ENCODE assay signal across 31 cellular contexts in genomic region chr21:42343963-42344510, GRCh38. TPM values are rescaled to one million over a fixed set of nuclear protein-coding genes. Genes with fewer than 3 reads are reported as not detected.
A peak's percentile ranks its signal among the peaks of the same experiment; 100 is the strongest.
DNase-seq lines count a peak whose midpoint lies in the region; ATAC-seq and TF ChIP-seq lines count a peak whose summit lies in the region.
"Had no signal": no experiment of that assay in that cellular context is flagged by ENCODE, and none has a peak within 500 bp of the region (broad histone marks: within the 10 kb centered on the region; RNA-seq: fewer than 3 reads in every experiment).

No MANE protein-coding gene starts in this region.

- no peaks in the 10 kb centered on the region for H3K27me3 Mint-ChIP-seq in osteocyte (ENCODE audit: unreplicated experiment)
- H3K27me3 Mint-ChIP-seq in type B pancreatic cell: no peaks in the 10 kb centered on the region
- H3K27me3 Mint-ChIP-seq: CD8-positive, alpha-beta memory T cell had no signal

- H3K4me3 Mint-ChIP-seq in osteocyte (ENCODE audit: unreplicated experiment) (no peak overlapping the region), type B pancreatic cell (no peak overlapping the region)
- H3K4me3 Mint-ChIP-seq: CD14-positive monocyte; CD8-positive, alpha-beta memory T cell; HFFc6 had no signal

- no peak for ATAC-seq in activated CD4-positive, CD25-positive, alpha-beta regulatory T cell treated with anti-CD3 and anti-CD28 coated beads, Interleukin-2, amount 50 U/mL, for 24 hours
- ATAC-seq: GM12878 had no signal

- H3K9me3 Mint-ChIP-seq in osteocyte (ENCODE audit: unreplicated experiment) (no peaks in the 10 kb centered on the region), type B pancreatic cell (no peaks in the 10 kb centered on the region)
- H3K9me3 Mint-ChIP-seq: CD14-positive monocyte; CD8-positive, alpha-beta memory T cell had no signal

- peak; percentile 17 for DNase-seq in activated CD4-positive, CD25-positive, alpha-beta regulatory T cell treated with anti-CD3 and anti-CD28 coated beads, Interleukin-2, amount 50 U/mL, for 72 hours
- peak; percentile 10 for DNase-seq in activated CD8-positive, alpha-beta memory T cell treated with anti-CD3 and anti-CD28 coated beads, Interleukin-2, amount 50 U/mL, for 48 hours
- DNase-seq in osteocyte (ENCODE audit: extremely low spot score, unreplicated experiment): peak; percentile 57
- peak; percentile 48 for DNase-seq in type B pancreatic cell (ENCODE audit: extremely low spot score, unreplicated experiment)
- no peak for DNase-seq in effector CD8-positive, alpha-beta T cell (lab: John Stamatoyannopoulos, UW)
- DNase-seq in OCI-M1 (lab: John Stamatoyannopoulos, UW): no peak
- DNase-seq: ACHN; BE2C; CD8-positive, alpha-beta memory T cell; DMS 273 treated with DMSO at 0.1 percent for 48 hours; DMS79; EL; GDM1; GOT3; HFFc6; IMR-90; KG1; MG63; NCI-H1105 treated with DMSO at 0.1 percent for 48 hours; NCI-H146; NCI-H1930; NCI-H446; NCI-H524 treated with DMSO at 0.1 percent for 48 hours; NCI-H774; NK-92 treated with Interleukin-12 subunit alpha and Interleukin-12 subunit beta, amount 100 ng/mL, for 24 hours; PC-9; Right ventricle myocardium superior; RPMI8226 had no signal

- no peak overlapping the region for H3K27ac Mint-ChIP-seq in osteocyte (ENCODE audit: unreplicated experiment)
- H3K27ac Mint-ChIP-seq in type B pancreatic cell: no peak overlapping the region
- H3K27ac Mint-ChIP-seq: CD8-positive, alpha-beta memory T cell; HFFc6 had no signal

- H3K36me3 Mint-ChIP-seq in osteocyte (ENCODE audit: unreplicated experiment) (no peaks in the 10 kb centered on the region), type B pancreatic cell (no peaks in the 10 kb centered on the region)
- H3K36me3 Mint-ChIP-seq: CD14-positive monocyte; CD8-positive, alpha-beta memory T cell had no signal

- H3K4me1 Mint-ChIP-seq in osteocyte (ENCODE audit: unreplicated experiment) (no peaks in the 10 kb centered on the region), type B pancreatic cell (ENCODE audit: unreplicated experiment) (no peaks in the 10 kb centered on the region)
- H3K4me1 Mint-ChIP-seq: CD14-positive monocyte; CD8-positive, alpha-beta memory T cell had no signal

- TF ChIP-seq CTCF in osteocyte (IDR thresholded peaks at IDR 0.05): no peak
- no peak for TF ChIP-seq CTCF in type B pancreatic cell (conservative IDR thresholded peaks at IDR 0.05)

RNA-seq across cellular contexts. Expression of gene TFF2, which starts 6.8 kb away (rescaled TPM):
- total RNA-seq in osteocyte (not detected in 2 replicates), type B pancreatic cell (ENCODE audit: low replicate concordance) (5.2 and 11.3 TPM in 2 replicates)
- total RNA-seq: CD8-positive, alpha-beta memory T cell; GM12878; HFFc6; IMR-90; Right ventricle myocardium superior had no signal

RNA-seq across cellular contexts. Expression of gene TFF1, which starts 22.3 kb away (rescaled TPM):
- total RNA-seq in osteocyte (not detected in 2 replicates), type B pancreatic cell (ENCODE audit: low replicate concordance) (42.6 and 136 TPM in 2 replicates)
- total RNA-seq: CD8-positive, alpha-beta memory T cell; GM12878; HFFc6; IMR-90; Right ventricle myocardium superior had no signal

RNA-seq across cellular contexts. Expression of gene TFF3, which starts 28.8 kb away (rescaled TPM):
- 46.1 and 50.3 TPM in 2 replicates for total RNA-seq in osteocyte
- 31.5 and 183 TPM in 2 replicates for total RNA-seq in type B pancreatic cell (ENCODE audit: low replicate concordance)
- total RNA-seq: CD8-positive, alpha-beta memory T cell; GM12878; HFFc6; IMR-90; PC-9 had no signal

RNA-seq across cellular contexts. Expression of gene TMPRSS3, which starts 51.8 kb away (rescaled TPM):
- not detected in 2 replicates for total RNA-seq in osteocyte
- 0.74 and 1.3 TPM in 2 replicates for total RNA-seq in type B pancreatic cell (ENCODE audit: low replicate concordance)
- total RNA-seq: HFFc6, IMR-90, Right ventricle myocardium superior had no signal

RNA-seq across cellular contexts. Expression of gene UBASH3A, which starts 59.7 kb away (rescaled TPM):
- not detected in 2 replicates for total RNA-seq in osteocyte
- total RNA-seq in type B pancreatic cell (ENCODE audit: low replicate concordance): not detected in 2 replicates
- total RNA-seq: HFFc6, IMR-90, PC-9, Right ventricle myocardium superior had no signal

Comparison
In these comparisons a context has a peak if more than half of its experiments do, and no peak if none do; other contexts are left out.
1. DNase-seq: peak in activated CD4-positive, CD25-positive, alpha-beta regulatory T cell treated with anti-CD3 and anti-CD28 coated beads, Interleukin-2, amount 50 U/mL, for 72 hours (single experiment), activated CD8-positive, alpha-beta memory T cell treated with anti-CD3 and anti-CD28 coated beads, Interleukin-2, amount 50 U/mL, for 48 hours (single experiment), osteocyte (single experiment) and type B pancreatic cell (single experiment); none in effector CD8-positive, alpha-beta T cell (single experiment) and OCI-M1 (single experiment).
2. RNA of gene TFF1, which starts 22.3 kb away (total RNA-seq): 42.6 to 136 TPM in type B pancreatic cell; not detected in osteocyte; every median in the first group is over 10 times any median in the second.